In the genomic region with DNA sequence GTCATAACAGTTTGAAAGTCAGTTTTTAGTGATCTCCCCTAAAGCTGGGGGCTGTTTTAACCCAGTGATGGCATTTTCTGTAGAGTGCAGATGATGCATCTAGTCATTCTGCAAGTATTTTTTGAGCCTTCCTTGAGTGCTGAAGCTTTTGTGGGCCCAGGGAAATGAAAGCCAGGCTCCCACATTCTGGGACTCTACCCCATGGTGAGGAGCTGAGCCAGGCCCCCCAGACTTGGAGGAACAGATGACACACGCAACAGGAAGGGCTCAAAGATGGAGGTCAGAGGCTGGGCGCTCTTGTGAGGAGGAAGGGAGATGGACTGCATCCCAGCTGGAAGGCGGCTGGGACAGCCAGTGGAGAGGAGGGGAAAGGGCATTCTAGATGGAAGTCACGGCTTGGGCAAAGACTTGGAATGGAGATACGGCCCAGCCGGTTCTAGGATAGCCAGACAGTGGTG, we compare ENCODE assay signal across 19 cellular contexts. TPM values are rescaled to one million over a fixed set of nuclear protein-coding genes. Genes with fewer than 3 reads are reported as not detected.
DNase-seq lines count a peak whose midpoint lies in the region; ATAC-seq and TF ChIP-seq lines count a peak whose summit lies in the region.
"Had no signal": no experiment of that assay in that cellular context is flagged by ENCODE, and none has a peak within 500 bp of the region (broad histone marks: within the 10 kb centered on the region; RNA-seq: fewer than 3 reads in every experiment).

No MANE protein-coding gene starts in this region.

- H4K8ac ChIP-seq in H9 (replicated peaks; ENCODE audit: insufficient read length, low read depth, low read length): no peak overlapping the region

- H3K36me3 Mint-ChIP-seq in HFFc6 (ENCODE audit: low read depth) (peaks cover 7% of the 10 kb centered on the region; the same call in 1 of the 2 replicates), nephron progenitor cell (ENCODE audit: low read depth) (peaks cover 26% of the 10 kb centered on the region), H9 (ENCODE audit: insufficient read depth in 1 of 3, low read depth in 3 of 3) (peaks cover 0 to 4% (median 0%) of the 10 kb centered on the region in 3 experiments; a peak in 4 of 7 replicates)
- H3K36me3 Mint-ChIP-seq: activated naive CD8-positive, alpha-beta T cell treated with anti-CD3 and anti-CD28 coated beads for 36 hours had no signal

- H2BK15ac ChIP-seq in H9 (ENCODE audit: low read depth, low read length): no peak overlapping the region

- H3K56ac ChIP-seq in H9 (ENCODE audit: insufficient read length, low read depth, low read length): no peak overlapping the region

- dilution Hi-C loops in mammary epithelial cell (cut with HindIII; ENCODE audit: low sequenced_read_pairs): no loop called here

- H3K9me3 Mint-ChIP-seq in HFFc6 (no peaks in the 10 kb centered on the region), nephron progenitor cell (peaks cover 16% of the 10 kb centered on the region), H9 (no peaks in the 10 kb centered on the region; a peak in 2 of 5 replicates)
- H3K9me3 Mint-ChIP-seq: activated CD4-positive, alpha-beta T cell treated with anti-CD3 and anti-CD28 coated beads, Interleukin-2, amount 10 ng/mL, durations not matched to agents 24 days and 14 days; activated naive CD8-positive, alpha-beta T cell treated with anti-CD3 and anti-CD28 coated beads for 36 hours had no signal

- H3K9ac ChIP-seq in mammary epithelial cell (ENCODE audit: insufficient read depth, low read length) (no peak overlapping the region), skeletal muscle satellite cell (ENCODE audit: low read depth, low read length) (peak overlapping the region; percentile 51), H9 (ENCODE audit: extremely low read depth, insufficient read length, low read length) (no peak overlapping the region)

- peak overlapping the region; percentile 54; the same call in 1 of the 2 replicates for H3K4me3 Mint-ChIP-seq in HFFc6
- H3K4me3 Mint-ChIP-seq in nephron progenitor cell: no peak overlapping the region
- H3K4me3 Mint-ChIP-seq in H9: no peak overlapping the region
- H3K4me3 Mint-ChIP-seq: activated CD4-positive, alpha-beta T cell treated with anti-CD3 and anti-CD28 coated beads, Interleukin-2, amount 10 ng/mL, durations not matched to agents 24 days and 14 days; activated naive CD8-positive, alpha-beta T cell treated with anti-CD3 and anti-CD28 coated beads for 36 hours; neural crest cell had no signal

- no peak overlapping the region for H3K23ac ChIP-seq in H9 (ENCODE audit: insufficient read length, low read depth, low read length)

- no peaks in the 10 kb centered on the region for H3K23me2 ChIP-seq in H9 (ENCODE audit: insufficient read length, low read depth, low read length, poor library complexity, severe bottlenecking)

- no peak overlapping the region for H4K91ac ChIP-seq in H9 (ENCODE audit: insufficient read length, low read depth, low read length)

- DNase-seq in HFFc6 (no peak), mammary epithelial cell (no peak), left ventricle myocardium superior (no peak), nephron progenitor cell (no peak), NCI-H2171 treated with DMSO at 0.1 percent for 48 hours (lab: John Stamatoyannopoulos, UW) (no peak), H9 (no peak)
- DNase-seq in stimulated activated CD4-positive, alpha-beta T cell treated with anti-CD3 and anti-CD28 coated beads, Interleukin-2, amount 100 ng/mL, for 24 hours: no peak
- DNase-seq: activated CD4-positive, alpha-beta T cell treated with anti-CD3 and anti-CD28 coated beads, Interleukin-2, amount 10 ng/mL, durations not matched to agents 24 days and 14 days; activated naive CD8-positive, alpha-beta T cell treated with anti-CD3 and anti-CD28 coated beads for 36 hours; activated T-cell treated with anti-CD3 and anti-CD28 coated beads for 4 hours; H7; NCI-H187; SIG-M5; stimulated activated CD4-positive, alpha-beta T cell treated with anti-CD3 and anti-CD28 coated beads, Interleukin-1b, Interleukin-23, amount 100 ng/mL, for 48 hours had no signal

- no peak for TF ChIP-seq CTCF in HFFc6 (IDR thresholded peaks at IDR 0.05)
- TF ChIP-seq CTCF in mammary epithelial cell (conservative IDR thresholded peaks at IDR 0.05 in 1 of 2, IDR thresholded peaks at IDR 0.05 in 1 of 2; ENCODE audit: extremely low read depth in 1 of 2, insufficient read depth in 1 of 2, low read depth in 1 of 2, low read length in 2 of 2): no peak
- no peak for TF ChIP-seq CTCF in nephron progenitor cell (IDR thresholded peaks at IDR 0.05)
- no peak for TF ChIP-seq CTCF in H9 (conservative IDR thresholded peaks at IDR 0.05)

- BruUV-seq in mammary epithelial cell (replicated peaks; lab: Mats Ljungman, UMichigan): no TSS peak

- H3K79me2 ChIP-seq in mammary epithelial cell (ENCODE audit: insufficient read depth, low read length) (no peaks in the 10 kb centered on the region), H9 (ENCODE audit: insufficient read depth, low read length) (no peaks in the 10 kb centered on the region)

- H3K4me2 ChIP-seq in mammary epithelial cell (ENCODE audit: insufficient read depth, low read depth, low read length) (no peak overlapping the region), skeletal muscle satellite cell (ENCODE audit: low read length) (peak overlapping the region; percentile 78), H9 (ENCODE audit: insufficient read depth, insufficient read length, low read length) (no peak overlapping the region)

- H3K4me1 Mint-ChIP-seq in HFFc6 (ENCODE audit: low read depth): peaks cover 35% of the 10 kb centered on the region
- H3K4me1 Mint-ChIP-seq in nephron progenitor cell: peaks cover 15% of the 10 kb centered on the region
- H3K4me1 Mint-ChIP-seq in H9: peaks cover 4 to 5% of the 10 kb centered on the region in 2 experiments; a peak in 3 of 4 replicates
- H3K4me1 Mint-ChIP-seq: activated CD4-positive, alpha-beta T cell treated with anti-CD3 and anti-CD28 coated beads, Interleukin-2, amount 10 ng/mL, durations not matched to agents 24 days and 14 days; activated naive CD8-positive, alpha-beta T cell treated with anti-CD3 and anti-CD28 coated beads for 36 hours had no signal

- no peak overlapping the region for H2AK5ac ChIP-seq in H9 (ENCODE audit: insufficient read length, low read length)

- no peak overlapping the region for H2BK20ac ChIP-seq in H9 (ENCODE audit: low read depth, low read length, poor library complexity, severe bottlenecking)

- H3K27ac Mint-ChIP-seq in HFFc6 (peak overlapping the region; percentile 84), nephron progenitor cell (no peak overlapping the region), H9 (no peak overlapping the region; a peak in 1 of 7 replicates)
- H3K27ac Mint-ChIP-seq: activated CD4-positive, alpha-beta T cell treated with anti-CD3 and anti-CD28 coated beads, Interleukin-2, amount 10 ng/mL, durations not matched to agents 24 days and 14 days; activated naive CD8-positive, alpha-beta T cell treated with anti-CD3 and anti-CD28 coated beads for 36 hours had no signal

- ATAC-seq in left ventricle myocardium superior: peak; percentile 6

- no peaks in the 10 kb centered on the region for H3K79me1 ChIP-seq in H9 (ENCODE audit: insufficient read depth, low read depth, low read length, poor library complexity, severe bottlenecking)

- H3K27ac ChIP-seq in mammary epithelial cell (ENCODE audit: insufficient read depth, low read depth, low read length) (peak overlapping the region; percentile 85), H9 (ENCODE audit: insufficient read length, low read depth, low read length) (no peak overlapping the region)
- H3K27ac ChIP-seq: suprapubic skin had no signal

- H4K20me1 ChIP-seq in mammary epithelial cell (ENCODE audit: insufficient read depth, low read length) (no peaks in the 10 kb centered on the region), H9 (ENCODE audit: control insufficient read depth, insufficient read depth, insufficient read length) (no peaks in the 10 kb centered on the region)

- H3K4me1 ChIP-seq in mammary epithelial cell (ENCODE audit: insufficient read depth, low read length) (peaks cover 15% of the 10 kb centered on the region), skeletal muscle satellite cell (ENCODE audit: control insufficient read depth, insufficient read depth, low read length) (peaks cover 24% of the 10 kb centered on the region), H9 (ENCODE audit: insufficient read depth, low read length) (peaks cover 3% of the 10 kb centered on the region; the same call in 1 of the 2 replicates)

- no peak overlapping the region for H3K18ac ChIP-seq in H9 (ENCODE audit: insufficient read length, low read depth, low read length)

- intact Hi-C loops in mammary epithelial cell (cut with micrococcal nuclease) (no loop called here), left ventricle myocardium superior (cut with micrococcal nuclease) (no loop called here)

- H3T11ph ChIP-seq in H9 (ENCODE audit: low read length): no peak overlapping the region

- no peak overlapping the region for H2AFZ ChIP-seq in mammary epithelial cell (ENCODE audit: low read depth, low read length)
- no peak overlapping the region for H2AFZ ChIP-seq in H9 (ENCODE audit: low read length)

- no peak overlapping the region for H2BK5ac ChIP-seq in H9 (ENCODE audit: insufficient read length, low read length)

- no peak overlapping the region for H3K4me3 ChIP-seq in mammary epithelial cell (replicated peaks in 1 of 3; ENCODE audit: insufficient read depth in 1 of 3, low read depth in 2 of 3, low read length in 3 of 3)
- H3K4me3 ChIP-seq in skeletal muscle satellite cell (ENCODE audit: low read length): no peak overlapping the region
- H3K4me3 ChIP-seq: suprapubic skin had no signal

- H3K27me3 ChIP-seq in mammary epithelial cell (ENCODE audit: insufficient read depth, low read length) (no peaks in the 10 kb centered on the region), skeletal muscle satellite cell (ENCODE audit: control insufficient read depth, insufficient read depth, low read length) (no peaks in the 10 kb centered on the region), H9 (ENCODE audit: insufficient read depth, low read length) (no peaks in the 10 kb centered on the region)
- H3K27me3 ChIP-seq: suprapubic skin had no signal

- no peaks in the 10 kb centered on the region for H3K27me3 Mint-ChIP-seq in HFFc6 (ENCODE audit: insufficient read depth)
- H3K27me3 Mint-ChIP-seq in nephron progenitor cell (ENCODE audit: low read depth, poor library complexity): peaks cover 3% of the 10 kb centered on the region
- no peaks in the 10 kb centered on the region; the same call in 1 of the 2 replicates for H3K27me3 Mint-ChIP-seq in H9 (ENCODE audit: low read depth)

- no peak overlapping the region for H4K5ac ChIP-seq in H9 (ENCODE audit: insufficient read length, low read depth, low read length)

- H3K36me3 ChIP-seq in mammary epithelial cell (ENCODE audit: insufficient read depth, low read length): no peaks in the 10 kb centered on the region
- H3K36me3 ChIP-seq in skeletal muscle satellite cell (ENCODE audit: insufficient read depth, low read length): peaks cover 4% of the 10 kb centered on the region
- H3K36me3 ChIP-seq: suprapubic skin had no signal

- H3K4ac ChIP-seq in H9 (ENCODE audit: low read depth, low read length): no peak overlapping the region

- in situ Hi-C loops in mammary epithelial cell (cut with MboI; ENCODE audit: low sequenced_read_pairs in 2 of 2): no loop called here

- CTCF ChIA-PET in mammary epithelial cell (lab: Charles Lee; ENCODE audit: low non-redundant PET): no interaction called here

- H3K14ac ChIP-seq in H9 (ENCODE audit: insufficient read depth, low read length): no peak overlapping the region; the same call in 1 of the 2 replicates

- no peak overlapping the region for H2BK12ac ChIP-seq in H9 (ENCODE audit: insufficient read length, low read depth, low read length)

- 91% methylated on average over 5 of the region's 6 CpGs for WGBS in mammary epithelial cell (ENCODE audit: low coverage, missing lambda C conversion rate)
- no CpG with 5 or more reads among the region's 6 CpGs for WGBS in H9 (ENCODE audit: extremely low coverage, insufficient read length, low lambda C conversion rate)

- H3K9me3 ChIP-seq in mammary epithelial cell (replicated peaks; ENCODE audit: insufficient read depth, low read length): no peaks in the 10 kb centered on the region
- H3K9me3 ChIP-seq in skeletal muscle satellite cell (replicated peaks; ENCODE audit: low read length): no peaks in the 10 kb centered on the region
- H3K9me3 ChIP-seq in H9 (ENCODE audit: control insufficient read depth, low read depth, low read length): no peaks in the 10 kb centered on the region
- H3K9me3 ChIP-seq: suprapubic skin had no signal

- no peak overlapping the region for H2BK120ac ChIP-seq in H9 (ENCODE audit: low read depth, low read length, poor library complexity, severe bottlenecking)

RNA-seq across cellular contexts. Expression of a gene that starts 40.8 kb away (rescaled TPM):
- total RNA-seq in HFFc6 (2021; fragmentation: NEBNext Ultra II Directional; extraction: Animal tissue kit (Norgen Biotek cat#: 25700)): 10 to 100 TPM; 62.7 to 97.4 (median 76.1) TPM
- total RNA-seq in mammary epithelial cell (10 to 100 TPM; 16.4 to 55.3 TPM), left ventricle myocardium superior (405 TPM), H9 (2021) (10.6 and 10.9 TPM in 2 replicates)
- polyA plus RNA-seq in mammary epithelial cell: 14.3 TPM
- polyA minus RNA-seq in mammary epithelial cell: 12.7 TPM
- total RNA-seq in skeletal muscle satellite cell (2012; rRNA removed): 18.0 and 42.8 TPM in 2 replicates
- total RNA-seq: activated CD4-positive, alpha-beta T cell treated with anti-CD3 and anti-CD28 coated beads, Interleukin-2, amount 10 ng/mL, durations not matched to agents 24 days and 14 days had no signal

RNA-seq across cellular contexts. Expression of a gene that starts 45.2 kb away (rescaled TPM):
- total RNA-seq in HFFc6 (2021; fragmentation: NEBNext Ultra II Directional; extraction: Animal tissue kit (Norgen Biotek cat#: 25700)): under 1 TPM in 2 of 6 experiments, not detected in 4; 0.05 to 0.09 TPM
- total RNA-seq in mammary epithelial cell: 1 to 10 TPM; 1.5 to 2.8 TPM
- polyA plus RNA-seq in mammary epithelial cell: 0.41 TPM
- polyA minus RNA-seq in mammary epithelial cell: not detected
- 1.2 TPM for total RNA-seq in left ventricle myocardium superior
- total RNA-seq in skeletal muscle satellite cell (2012; rRNA removed): 0.25 and 0.44 TPM in 2 replicates
- 5.9 and 6.3 TPM in 2 replicates for total RNA-seq in H9 (2021)

RNA-seq across cellular contexts. Expression of a gene that starts 59.5 kb away (rescaled TPM):
- total RNA-seq in HFFc6 (2021; fragmentation: NEBNext Ultra II Directional; extraction: Animal tissue kit (Norgen Biotek cat#: 25700)): not detected
- total RNA-seq in mammary epithelial cell: under 1 TPM in 1 of 2 donors, not detected in 1; 0.50 TPM
- not detected for polyA plus RNA-seq in mammary epithelial cell
- polyA minus RNA-seq in mammary epithelial cell: not detected
- total RNA-seq in left ventricle myocardium superior: 0.59 TPM
- total RNA-seq in skeletal muscle satellite cell (2012; rRNA removed): not detected in 2 replicates
- total RNA-seq in H9 (2021): not detected in 2 replicates
- total RNA-seq: activated CD4-positive, alpha-beta T cell treated with anti-CD3 and anti-CD28 coated beads, Interleukin-2, amount 10 ng/mL, durations not matched to agents 24 days and 14 days; activated naive CD8-positive, alpha-beta T cell treated with anti-CD3 and anti-CD28 coated beads for 36 hours; NCI-H460 had no signal
- polyA plus RNA-seq: BJ had no signal
